ENCODE assay signal across 8 cellular contexts in the genomic region with DNA sequence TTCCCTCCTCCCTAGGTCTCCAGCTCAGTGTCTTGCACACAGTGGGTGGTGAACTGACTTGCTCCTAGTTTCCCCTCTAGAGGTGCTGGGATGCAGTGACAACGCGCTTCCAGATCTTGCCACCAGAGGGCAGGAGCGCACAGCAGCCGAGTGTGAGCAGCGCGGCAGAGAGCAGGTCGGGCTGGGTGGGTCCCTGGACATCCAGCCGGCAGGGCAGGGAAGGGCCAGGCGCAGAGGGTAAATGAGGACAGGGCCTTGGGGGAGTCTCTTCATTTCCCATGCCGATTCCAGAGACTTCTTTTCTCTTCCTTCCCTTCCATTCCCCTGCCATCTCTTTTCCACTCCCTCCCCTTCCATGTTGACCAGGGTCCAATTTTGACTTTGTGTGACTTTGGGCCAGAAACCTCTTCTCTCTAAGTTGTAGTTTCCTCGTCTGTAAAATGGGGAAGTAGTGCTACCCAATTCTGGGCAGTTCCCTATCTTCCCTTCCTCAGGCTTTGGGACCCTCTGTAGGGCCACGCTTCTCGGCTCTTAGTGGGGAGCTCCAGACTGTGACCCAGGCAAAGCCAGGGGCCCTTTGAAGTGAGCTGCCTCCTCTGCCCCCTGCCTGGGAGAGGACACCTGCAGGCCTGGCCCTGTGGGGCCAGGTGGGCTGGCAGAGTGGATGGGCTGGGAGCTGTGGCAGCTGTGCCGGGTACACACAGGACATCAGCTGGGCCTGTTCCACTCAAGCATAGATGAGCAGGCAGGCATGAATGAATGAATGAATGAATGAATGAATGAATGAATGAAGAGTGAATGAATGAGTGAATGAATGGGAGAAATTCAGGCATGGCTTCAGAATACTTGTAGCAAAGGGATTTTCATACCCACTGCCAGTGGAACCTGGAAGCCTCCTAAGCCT. TPM values are rescaled to one million over a fixed set of nuclear protein-coding genes. Genes with fewer than 3 reads are reported as not detected.
DNase-seq lines count a peak whose midpoint lies in the region; ATAC-seq and TF ChIP-seq lines count a peak whose summit lies in the region.

No MANE protein-coding gene starts in this region.

- WGBS in suprapubic skin, result 21% methylated on average over 14 of the region's 14 CpGs

- peaks cover 34% of the 10 kb centered on the region for H3K4me1 Mint-ChIP-seq in activated T-helper 2 cell treated with anti-CD3 and anti-CD28 coated beads, Interferon-gamma antibody, Interleukin-2, Interleukin-4, amounts not matched to agents 10 μg/mL and 5 μg/mL and 100 μg/mL, durations not matched to agents 14 hours and 24 hours and 36 hours (ENCODE audit: low read depth)

- no peaks in the 10 kb centered on the region for H3K9me3 Mint-ChIP-seq in activated T-helper 2 cell treated with anti-CD3 and anti-CD28 coated beads, Interferon-gamma antibody, Interleukin-2, Interleukin-4, amounts not matched to agents 10 μg/mL and 5 μg/mL and 100 μg/mL, durations not matched to agents 14 hours and 24 hours and 36 hours

- H3K4me1 ChIP-seq in RWPE2 (ENCODE audit: insufficient read depth, poor library complexity, severe bottlenecking) (peaks cover 37% of the 10 kb centered on the region), suprapubic skin (peaks cover 67% of the 10 kb centered on the region)

- H3K27ac Mint-ChIP-seq in activated T-helper 2 cell treated with anti-CD3 and anti-CD28 coated beads, Interferon-gamma antibody, Interleukin-2, Interleukin-4, amounts not matched to agents 10 μg/mL and 5 μg/mL and 100 μg/mL, durations not matched to agents 14 hours and 24 hours and 36 hours, result peak overlapping the region; percentile 71

- H3K9me3 ChIP-seq in RWPE2 (ENCODE audit: severe bottlenecking), result no peaks in the 10 kb centered on the region
- H3K9me3 ChIP-seq in suprapubic skin, result no peaks in the 10 kb centered on the region

- DNase-seq in DMS79 treated with DMSO at 0.1 percent for 48 hours (lab: John Stamatoyannopoulos, UW) (peak; percentile 55), KBM-7 (peak; percentile 93), RWPE2 (ENCODE audit: low spot score) (peak; percentile 76), fibroblast of villous mesenchyme (ENCODE audit: low read depth) (peak; percentile 80), nucleus accumbens (lab: John Stamatoyannopoulos, UW) (peak in 52 of 56 donors; percentile 22 to 89 (median 61)), suprapubic skin (ENCODE audit: low spot score in 2 of 2) (peak; percentile 91 to 94)
- peak; percentile 81 for DNase-seq in activated T-helper 2 cell treated with anti-CD3 and anti-CD28 coated beads, Interferon-gamma antibody, Interleukin-2, Interleukin-4, amounts not matched to agents 10 μg/mL and 5 μg/mL and 100 μg/mL, durations not matched to agents 14 hours and 24 hours and 36 hours (ENCODE audit: low spot score)

- intact Hi-C loops in activated T-helper 2 cell treated with anti-CD3 and anti-CD28 coated beads, Interferon-gamma antibody, Interleukin-2, Interleukin-4, amounts not matched to agents 10 μg/mL and 5 μg/mL and 100 μg/mL, durations not matched to agents 14 hours and 24 hours and 36 hours (cut with micrococcal nuclease), result loop anchor here (2.0 kb wide), 1 partner anchor 17 kb away; no protein-coding TSS in a partner anchor

- no peaks in the 10 kb centered on the region for H3K36me3 Mint-ChIP-seq in activated T-helper 2 cell treated with anti-CD3 and anti-CD28 coated beads, Interferon-gamma antibody, Interleukin-2, Interleukin-4, amounts not matched to agents 10 μg/mL and 5 μg/mL and 100 μg/mL, durations not matched to agents 14 hours and 24 hours and 36 hours (ENCODE audit: low read depth)

- H3K27ac ChIP-seq in RWPE2 (ENCODE audit: poor library complexity, severe bottlenecking) (peak overlapping the region; percentile 96), suprapubic skin (peak overlapping the region; percentile 92)

- peak overlapping the region; percentile 72 for H3K4me3 Mint-ChIP-seq in activated T-helper 2 cell treated with anti-CD3 and anti-CD28 coated beads, Interferon-gamma antibody, Interleukin-2, Interleukin-4, amounts not matched to agents 10 μg/mL and 5 μg/mL and 100 μg/mL, durations not matched to agents 14 hours and 24 hours and 36 hours (ENCODE audit: low read depth)

- H3K27me3 Mint-ChIP-seq in activated T-helper 2 cell treated with anti-CD3 and anti-CD28 coated beads, Interferon-gamma antibody, Interleukin-2, Interleukin-4, amounts not matched to agents 10 μg/mL and 5 μg/mL and 100 μg/mL, durations not matched to agents 14 hours and 24 hours and 36 hours (ENCODE audit: low read depth), result no peaks in the 10 kb centered on the region

- in situ Hi-C loops in KBM-7 (cut with MboI; ENCODE audit: low pct_unique_long_range_greater_than_20kb, low sequenced_read_pairs), result loop anchor here (10.0 kb wide), 1 partner anchor 255 kb away; no protein-coding TSS in a partner anchor

- ATAC-seq in GM21717 (IDR thresholded peaks at IDR 0.05; ENCODE audit: unreplicated experiment) (peak; percentile 71), RWPE2 (ENCODE audit: low read depth) (peak; percentile 52)

- H3K4me3 ChIP-seq in RWPE2 (ENCODE audit: severe bottlenecking) (no peak overlapping the region), fibroblast of villous mesenchyme (ENCODE audit: low read depth, low read length) (no peak overlapping the region), suprapubic skin (no peak overlapping the region)

- TF ChIP-seq POLR2A in suprapubic skin (IDR thresholded peaks at IDR 0.05), result no peak

- TF ChIP-seq CTCF in RWPE2 (IDR thresholded peaks at IDR 0.05; ENCODE audit: poor library complexity, severe bottlenecking) (peak; percentile 98), fibroblast of villous mesenchyme (IDR thresholded peaks at IDR 0.05; ENCODE audit: insufficient read depth, low read depth, low read length) (peak; percentile 99), suprapubic skin (IDR thresholded peaks at IDR 0.05) (peak; percentile 97)

- TF ChIP-seq EP300 in suprapubic skin (IDR thresholded peaks at IDR 0.05), result no peak

- H3K36me3 ChIP-seq in RWPE2 (ENCODE audit: low read depth) (no peaks in the 10 kb centered on the region), suprapubic skin (no peaks in the 10 kb centered on the region)

- H3K27me3 ChIP-seq in RWPE2 (ENCODE audit: insufficient read depth, poor library complexity, severe bottlenecking) (no peaks in the 10 kb centered on the region), suprapubic skin (no peaks in the 10 kb centered on the region)

RNA-seq across cellular contexts. Expression of a gene that starts 43.3 kb away (rescaled TPM):
- total RNA-seq in activated T-helper 2 cell treated with anti-CD3 and anti-CD28 coated beads, Interferon-gamma antibody, Interleukin-2, Interleukin-4, amounts not matched to agents 10 μg/mL and 5 μg/mL and 100 μg/mL, durations not matched to agents 14 hours and 24 hours and 36 hours, result 29.3 and 32.4 TPM in 2 replicates
- total RNA-seq in fibroblast of villous mesenchyme (29.8 and 39.3 TPM in 2 replicates), suprapubic skin (10 to 100 TPM; 12.7 to 24.0 (median 18.0) TPM)
